18 cellular contexts compared by ENCODE assay signal in genomic region chr15:24877174-24877573, GRCh38.
"Had no signal": no experiment of that assay in that cellular context is flagged by ENCODE, and none has a peak within 500 bp of the region (broad histone marks: within the 10 kb centered on the region; RNA-seq: fewer than 3 reads in every experiment).

No MANE protein-coding gene starts in this region.

- H3K27ac ChIP-seq: breast epithelium, left lung, tibial nerve, vagina had no signal

- H3K27me3 Mint-ChIP-seq: activated naive CD4-positive, alpha-beta T cell treated with anti-CD3 and anti-CD28 coated beads, Interleukin-2, amount 10 ng/mL, durations not matched to agents 7 days and 5 days; effector memory CD8-positive, alpha-beta T cell had no signal

- FAIRE-seq: frontal cortex, kidney had no signal

- H3K4me1 ChIP-seq: ascending aorta, breast epithelium, left lung, tibial nerve, vagina had no signal

- H3K27ac Mint-ChIP-seq: activated naive CD4-positive, alpha-beta T cell treated with anti-CD3 and anti-CD28 coated beads, Interleukin-2, amount 10 ng/mL, durations not matched to agents 7 days and 5 days; activated T-helper 17 cell treated with anti-CD3 and anti-CD28 coated beads, Interleukin-2, amount 50 U/mL, for 72 hours; effector memory CD8-positive, alpha-beta T cell; nephron had no signal

- H3K4me3 Mint-ChIP-seq: activated naive CD4-positive, alpha-beta T cell treated with anti-CD3 and anti-CD28 coated beads, Interleukin-2, amount 10 ng/mL, durations not matched to agents 7 days and 5 days; activated T-helper 17 cell treated with anti-CD3 and anti-CD28 coated beads, Interleukin-2, amount 50 U/mL, for 72 hours; effector memory CD8-positive, alpha-beta T cell; nephron had no signal

- H3K4me1 Mint-ChIP-seq: activated naive CD4-positive, alpha-beta T cell treated with anti-CD3 and anti-CD28 coated beads, Interleukin-2, amount 10 ng/mL, durations not matched to agents 7 days and 5 days; activated T-helper 17 cell treated with anti-CD3 and anti-CD28 coated beads, Interleukin-2, amount 50 U/mL, for 72 hours; nephron had no signal

- H3K36me3 ChIP-seq: ascending aorta, breast epithelium, left lung, tibial nerve, vagina had no signal

- H3K36me3 Mint-ChIP-seq: activated naive CD4-positive, alpha-beta T cell treated with anti-CD3 and anti-CD28 coated beads, Interleukin-2, amount 10 ng/mL, durations not matched to agents 7 days and 5 days had no signal

- ATAC-seq: activated T-helper 17 cell treated with anti-CD3 and anti-CD28 coated beads, Interleukin-2, amount 50 U/mL, for 72 hours; effector memory CD8-positive, alpha-beta T cell; left lung had no signal

- DNase-seq: activated CD4-positive, alpha-beta T cell treated with anti-CD3 and anti-CD28 coated beads, Interleukin-2, amount 50 U/mL, for 48 hours; activated naive CD4-positive, alpha-beta T cell treated with anti-CD3 and anti-CD28 coated beads, Interleukin-2, amount 10 ng/mL, durations not matched to agents 7 days and 5 days; dermis blood vessel endothelial cell; effector memory CD8-positive, alpha-beta T cell; kidney; left lung; nucleus accumbens; retina; stimulated activated CD4-positive, alpha-beta T cell treated with anti-CD3 and anti-CD28 coated beads, Interleukin-2, amount 100 ng/mL, for 48 hours; stimulated activated naive CD4-positive, alpha-beta T cell; T1000 had no signal

- H3K27me3 ChIP-seq: ascending aorta, breast epithelium, left lung, tibial nerve, vagina had no signal

- H3K9me3 ChIP-seq: ascending aorta, vagina had no signal
